2 cellular contexts compared by ENCODE assay signal in genomic region chr4:54626113-54626512, GRCh38.
TF ChIP-seq lines count a peak whose summit lies in the region.

No MANE protein-coding gene starts in this region.

TF ChIP-seq in GM23338, 12 proteins besides CTCF, POLR2A, EP300 and RAD21:
- TF ChIP-seq NANOG (IDR thresholded peaks at IDR 0.05; ENCODE audit: borderline replicate concordance), result no peak
- TF ChIP-seq POLR2AphosphoS5 (IDR thresholded peaks at IDR 0.05; ENCODE audit: low read depth), result no peak
- no peak for TF ChIP-seq EZH2phosphoT487 (IDR thresholded peaks at IDR 0.05; ENCODE audit: unreplicated experiment)
- TF ChIP-seq EZH2 (IDR thresholded peaks at IDR 0.05; ENCODE audit: low read depth, unreplicated experiment), result no peak
- TF ChIP-seq REST (IDR thresholded peaks at IDR 0.05; ENCODE audit: unreplicated experiment), result no peak
- no peak for TF ChIP-seq STAT1 (IDR thresholded peaks at IDR 0.05; ENCODE audit: unreplicated experiment)
- TF ChIP-seq ETS1 (IDR thresholded peaks at IDR 0.05), result no peak
- TF ChIP-seq CREB1 (CRISPR knock-in tag; IDR thresholded peaks at IDR 0.05; ENCODE audit: low read depth), result no peak
- TF ChIP-seq, protein P1, sequence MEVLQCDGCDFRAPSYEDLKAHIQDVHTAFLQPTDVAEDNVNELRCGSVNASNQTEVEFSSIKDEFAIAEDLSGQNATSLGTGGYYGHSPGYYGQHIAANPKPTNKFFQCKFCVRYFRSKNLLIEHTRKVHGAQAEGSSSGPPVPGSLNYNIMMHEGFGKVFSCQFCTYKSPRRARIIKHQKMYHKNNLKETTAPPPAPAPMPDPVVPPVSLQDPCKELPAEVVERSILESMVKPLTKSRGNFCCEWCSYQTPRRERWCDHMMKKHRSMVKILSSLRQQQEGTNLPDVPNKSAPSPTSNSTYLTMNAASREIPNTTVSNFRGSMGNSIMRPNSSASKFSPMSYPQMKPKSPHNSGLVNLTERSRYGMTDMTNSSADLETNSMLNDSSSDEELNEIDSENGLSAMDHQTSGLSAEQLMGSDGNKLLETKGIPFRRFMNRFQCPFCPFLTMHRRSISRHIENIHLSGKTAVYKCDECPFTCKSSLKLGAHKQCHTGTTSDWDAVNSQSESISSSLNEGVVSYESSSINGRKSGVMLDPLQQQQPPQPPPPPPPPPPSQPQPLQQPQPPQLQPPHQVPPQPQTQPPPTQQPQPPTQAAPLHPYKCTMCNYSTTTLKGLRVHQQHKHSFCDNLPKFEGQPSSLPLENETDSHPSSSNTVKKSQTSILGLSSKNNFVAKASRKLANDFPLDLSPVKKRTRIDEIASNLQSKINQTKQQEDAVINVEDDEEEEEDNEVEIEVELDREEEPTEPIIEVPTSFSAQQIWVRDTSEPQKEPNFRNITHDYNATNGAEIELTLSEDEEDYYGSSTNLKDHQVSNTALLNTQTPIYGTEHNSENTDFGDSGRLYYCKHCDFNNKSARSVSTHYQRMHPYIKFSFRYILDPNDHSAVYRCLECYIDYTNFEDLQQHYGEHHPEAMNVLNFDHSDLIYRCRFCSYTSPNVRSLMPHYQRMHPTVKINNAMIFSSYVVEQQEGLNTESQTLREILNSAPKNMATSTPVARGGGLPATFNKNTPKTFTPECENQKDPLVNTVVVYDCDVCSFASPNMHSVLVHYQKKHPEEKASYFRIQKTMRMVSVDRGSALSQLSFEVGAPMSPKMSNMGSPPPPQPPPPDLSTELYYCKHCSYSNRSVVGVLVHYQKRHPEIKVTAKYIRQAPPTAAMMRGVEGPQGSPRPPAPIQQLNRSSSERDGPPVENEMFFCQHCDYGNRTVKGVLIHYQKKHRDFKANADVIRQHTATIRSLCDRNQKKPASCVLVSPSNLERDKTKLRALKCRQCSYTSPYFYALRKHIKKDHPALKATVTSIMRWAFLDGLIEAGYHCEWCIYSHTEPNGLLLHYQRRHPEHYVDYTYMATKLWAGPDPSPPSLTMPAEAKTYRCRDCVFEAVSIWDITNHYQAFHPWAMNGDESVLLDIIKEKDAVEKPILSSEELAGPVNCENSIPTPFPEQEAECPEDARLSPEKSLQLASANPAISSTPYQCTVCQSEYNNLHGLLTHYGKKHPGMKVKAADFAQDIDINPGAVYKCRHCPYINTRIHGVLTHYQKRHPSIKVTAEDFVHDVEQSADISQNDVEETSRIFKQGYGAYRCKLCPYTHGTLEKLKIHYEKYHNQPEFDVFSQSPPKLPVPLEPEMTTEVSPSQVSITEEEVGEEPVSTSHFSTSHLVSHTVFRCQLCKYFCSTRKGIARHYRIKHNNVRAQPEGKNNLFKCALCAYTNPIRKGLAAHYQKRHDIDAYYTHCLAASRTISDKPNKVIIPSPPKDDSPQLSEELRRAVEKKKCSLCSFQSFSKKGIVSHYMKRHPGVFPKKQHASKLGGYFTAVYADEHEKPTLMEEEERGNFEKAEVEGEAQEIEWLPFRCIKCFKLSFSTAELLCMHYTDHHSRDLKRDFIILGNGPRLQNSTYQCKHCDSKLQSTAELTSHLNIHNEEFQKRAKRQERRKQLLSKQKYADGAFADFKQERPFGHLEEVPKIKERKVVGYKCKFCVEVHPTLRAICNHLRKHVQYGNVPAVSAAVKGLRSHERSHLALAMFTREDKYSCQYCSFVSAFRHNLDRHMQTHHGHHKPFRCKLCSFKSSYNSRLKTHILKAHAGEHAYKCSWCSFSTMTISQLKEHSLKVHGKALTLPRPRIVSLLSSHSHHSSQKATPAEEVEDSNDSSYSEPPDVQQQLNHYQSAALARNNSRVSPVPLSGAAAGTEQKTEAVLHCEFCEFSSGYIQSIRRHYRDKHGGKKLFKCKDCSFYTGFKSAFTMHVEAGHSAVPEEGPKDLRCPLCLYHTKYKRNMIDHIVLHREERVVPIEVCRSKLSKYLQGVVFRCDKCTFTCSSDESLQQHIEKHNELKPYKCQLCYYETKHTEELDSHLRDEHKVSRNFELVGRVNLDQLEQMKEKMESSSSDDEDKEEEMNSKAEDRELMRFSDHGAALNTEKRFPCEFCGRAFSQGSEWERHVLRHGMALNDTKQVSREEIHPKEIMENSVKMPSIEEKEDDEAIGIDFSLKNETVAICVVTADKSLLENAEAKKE (CRISPR knock-in tag; IDR thresholded peaks at IDR 0.05), result no peak
- TF ChIP-seq ZNF114 (CRISPR knock-in tag; IDR thresholded peaks at IDR 0.05), result no peak
- TF ChIP-seq JUNB (IDR thresholded peaks at IDR 0.05; ENCODE audit: unreplicated experiment), result no peak
- no peak for TF ChIP-seq ZNF331 (CRISPR knock-in tag; IDR thresholded peaks at IDR 0.05; ENCODE audit: low read depth)

TF ChIP-seq in H1, 55 proteins besides CTCF, POLR2A, EP300 and RAD21:
- TF ChIP-seq CBX8 (IDR thresholded peaks at IDR 0.05; ENCODE audit: borderline replicate concordance, low read depth, low read length), result no peak
- no peak for TF ChIP-seq ASH2L (IDR thresholded peaks at IDR 0.05; ENCODE audit: low read length)
- TF ChIP-seq SP2 (IDR thresholded peaks at IDR 0.05; ENCODE audit: low read length), result no peak
- no peak for TF ChIP-seq TBP (IDR thresholded peaks at IDR 0.05; ENCODE audit: low read depth, low read length)
- TF ChIP-seq ATF3 (IDR thresholded peaks at IDR 0.05; ENCODE audit: insufficient read depth, low read depth, low read length), result no peak
- no peak for TF ChIP-seq EZH2 (IDR thresholded peaks at IDR 0.05; ENCODE audit: low read depth, low read length, severe bottlenecking)
- no peak for TF ChIP-seq SIRT6 (IDR thresholded peaks at IDR 0.05; ENCODE audit: low read length)
- no peak for TF ChIP-seq PHF8 (conservative IDR thresholded peaks at IDR 0.05; ENCODE audit: low read depth, low read length)
- TF ChIP-seq NRF1 (IDR thresholded peaks at IDR 0.05; ENCODE audit: low read depth, low read length), result no peak
- TF ChIP-seq YY1 (IDR thresholded peaks at IDR 0.05; ENCODE audit: low read depth, low read length), result no peak
TF ChIP-seq in H1: peak in this region for 0.
